In genomic region chr12:45988259-45988658, GRCh38 we compare ENCODE assay signal across 10 cellular contexts. TPM values are rescaled to one million over a fixed set of nuclear protein-coding genes. Genes with fewer than 3 reads are reported as not detected.
DNase-seq lines count a peak whose midpoint lies in the region; ATAC-seq and TF ChIP-seq lines count a peak whose summit lies in the region.
"Had no signal": no experiment of that assay in that cellular context is flagged by ENCODE, and none has a peak within 500 bp of the region (broad histone marks: within the 10 kb centered on the region; RNA-seq: fewer than 3 reads in every experiment).

No MANE protein-coding gene starts in this region.

- no peaks in the 10 kb centered on the region for H3K9me3 ChIP-seq in RWPE2 (ENCODE audit: severe bottlenecking)

- H3K36me3 Mint-ChIP-seq in activated T-cell treated with anti-CD3 and anti-CD28 coated beads, Interleukin-2, amount 50 U/mL, for 72 hours (ENCODE audit: insufficient read depth in 2 of 2) = peaks cover 15 to 20% of the 10 kb centered on the region in 2 donors
- peaks cover 58% of the 10 kb centered on the region for H3K36me3 Mint-ChIP-seq in stimulated activated effector memory CD8-positive, alpha-beta T cell treated with anti-CD3 and anti-CD28 coated beads, Interleukin-12 subunit alpha, Interleukin-12 subunit beta, amount 100 ng/mL, for 72 hours

- H3K4me3 ChIP-seq in RWPE2 (ENCODE audit: severe bottlenecking) (peak overlapping the region; percentile 75), fibroblast of the aortic adventitia (ENCODE audit: low read depth, low read length) (peak overlapping the region; percentile 88)

- ATAC-seq in activated T-cell treated with anti-CD3 and anti-CD28 coated beads, Interleukin-2, amount 50 U/mL, for 72 hours (replicated peaks in 1 of 2) = no peak
- ATAC-seq in RWPE2 (ENCODE audit: low read depth) (peak; percentile 11; the same call in 1 of the 3 replicates), HG03460 (IDR thresholded peaks at IDR 0.05; ENCODE audit: unreplicated experiment) (no peak), GM21367 (IDR thresholded peaks at IDR 0.05; ENCODE audit: unreplicated experiment) (no peak), HG02798 (IDR thresholded peaks at IDR 0.05; ENCODE audit: poor library complexity, unreplicated experiment) (no peak)
- ATAC-seq in stimulated activated effector memory CD8-positive, alpha-beta T cell treated with anti-CD3 and anti-CD28 coated beads, Interleukin-12 subunit alpha, Interleukin-12 subunit beta, amount 100 ng/mL, for 72 hours = no peak

- H3K27ac Mint-ChIP-seq in activated T-cell treated with anti-CD3 and anti-CD28 coated beads, Interleukin-2, amount 50 U/mL, for 72 hours = peak overlapping the region; percentile 90
- H3K27ac Mint-ChIP-seq in stimulated activated effector memory CD8-positive, alpha-beta T cell treated with anti-CD3 and anti-CD28 coated beads, Interleukin-12 subunit alpha, Interleukin-12 subunit beta, amount 100 ng/mL, for 72 hours = peak overlapping the region; percentile 53

- H3K4me1 Mint-ChIP-seq in activated T-cell treated with anti-CD3 and anti-CD28 coated beads, Interleukin-2, amount 50 U/mL, for 72 hours (ENCODE audit: low read depth) = peaks cover 72% of the 10 kb centered on the region
- peaks cover 71% of the 10 kb centered on the region for H3K4me1 Mint-ChIP-seq in stimulated activated effector memory CD8-positive, alpha-beta T cell treated with anti-CD3 and anti-CD28 coated beads, Interleukin-12 subunit alpha, Interleukin-12 subunit beta, amount 100 ng/mL, for 72 hours

- TF ChIP-seq CTCF in RWPE2 (IDR thresholded peaks at IDR 0.05; ENCODE audit: poor library complexity, severe bottlenecking) = no peak
- TF ChIP-seq CTCF in fibroblast of the aortic adventitia (IDR thresholded peaks at IDR 0.05; ENCODE audit: insufficient read depth, low read length) = no peak

- H3K9me3 Mint-ChIP-seq in activated T-cell treated with anti-CD3 and anti-CD28 coated beads, Interleukin-2, amount 50 U/mL, for 72 hours = peaks cover 0 to 2% of the 10 kb centered on the region in 2 donors
- H3K9me3 Mint-ChIP-seq in stimulated activated effector memory CD8-positive, alpha-beta T cell treated with anti-CD3 and anti-CD28 coated beads, Interleukin-12 subunit alpha, Interleukin-12 subunit beta, amount 100 ng/mL, for 72 hours = no peaks in the 10 kb centered on the region

- no peaks in the 10 kb centered on the region for H3K27me3 ChIP-seq in RWPE2 (ENCODE audit: insufficient read depth, poor library complexity, severe bottlenecking)

- no peak for DNase-seq in activated T-cell treated with anti-CD3 and anti-CD28 coated beads, Interleukin-2, amount 50 U/mL, for 72 hours
- DNase-seq in activated T-cell treated with anti-CD3 and anti-CD28 coated beads, Interleukin-2, amount 50 U/mL, for 1 hour = no peak
- DNase-seq in RWPE2 (ENCODE audit: low spot score) (no peak), fibroblast of the aortic adventitia (ENCODE audit: low read depth) (peak; percentile 44)
- DNase-seq in stimulated activated effector memory CD8-positive, alpha-beta T cell treated with anti-CD3 and anti-CD28 coated beads, Interleukin-12 subunit alpha, Interleukin-12 subunit beta, amount 100 ng/mL, for 72 hours (ENCODE audit: low spot score in 2 of 2) = no peak
- DNase-seq: activated effector memory CD4-positive, alpha-beta T cell treated with anti-CD3 and anti-CD28 coated beads, Interleukin-2, amount 50 U/mL, for 16 hours; NCI-H524 treated with DMSO at 0.1 percent for 48 hours had no signal

- peaks cover 15% of the 10 kb centered on the region for H3K4me1 ChIP-seq in RWPE2 (ENCODE audit: insufficient read depth, poor library complexity, severe bottlenecking)

- H3K36me3 ChIP-seq in RWPE2 (ENCODE audit: low read depth) = peaks cover 21% of the 10 kb centered on the region

- H3K27me3 Mint-ChIP-seq in activated T-cell treated with anti-CD3 and anti-CD28 coated beads, Interleukin-2, amount 50 U/mL, for 72 hours (ENCODE audit: low read depth) = no peaks in the 10 kb centered on the region

- H3K27ac ChIP-seq in RWPE2 (ENCODE audit: poor library complexity, severe bottlenecking) = peak overlapping the region; percentile 88

- peak overlapping the region; percentile 83 to 93 for H3K4me3 Mint-ChIP-seq in activated T-cell treated with anti-CD3 and anti-CD28 coated beads, Interleukin-2, amount 50 U/mL, for 72 hours
- peak overlapping the region; percentile 91 for H3K4me3 Mint-ChIP-seq in stimulated activated effector memory CD8-positive, alpha-beta T cell treated with anti-CD3 and anti-CD28 coated beads, Interleukin-12 subunit alpha, Interleukin-12 subunit beta, amount 100 ng/mL, for 72 hours

RNA-seq across cellular contexts. Expression of gene SCAF11, which starts 2.1 kb away (rescaled TPM):
- 100 to 1,000 TPM; 114 to 118 TPM for total RNA-seq in activated T-cell treated with anti-CD3 and anti-CD28 coated beads, Interleukin-2, amount 50 U/mL, for 72 hours
- 134 and 341 TPM in 2 replicates for total RNA-seq in fibroblast of the aortic adventitia (ENCODE audit: low replicate concordance)
